Comparison of ENCODE assay signal across 12 cellular contexts in the genomic region with DNA sequence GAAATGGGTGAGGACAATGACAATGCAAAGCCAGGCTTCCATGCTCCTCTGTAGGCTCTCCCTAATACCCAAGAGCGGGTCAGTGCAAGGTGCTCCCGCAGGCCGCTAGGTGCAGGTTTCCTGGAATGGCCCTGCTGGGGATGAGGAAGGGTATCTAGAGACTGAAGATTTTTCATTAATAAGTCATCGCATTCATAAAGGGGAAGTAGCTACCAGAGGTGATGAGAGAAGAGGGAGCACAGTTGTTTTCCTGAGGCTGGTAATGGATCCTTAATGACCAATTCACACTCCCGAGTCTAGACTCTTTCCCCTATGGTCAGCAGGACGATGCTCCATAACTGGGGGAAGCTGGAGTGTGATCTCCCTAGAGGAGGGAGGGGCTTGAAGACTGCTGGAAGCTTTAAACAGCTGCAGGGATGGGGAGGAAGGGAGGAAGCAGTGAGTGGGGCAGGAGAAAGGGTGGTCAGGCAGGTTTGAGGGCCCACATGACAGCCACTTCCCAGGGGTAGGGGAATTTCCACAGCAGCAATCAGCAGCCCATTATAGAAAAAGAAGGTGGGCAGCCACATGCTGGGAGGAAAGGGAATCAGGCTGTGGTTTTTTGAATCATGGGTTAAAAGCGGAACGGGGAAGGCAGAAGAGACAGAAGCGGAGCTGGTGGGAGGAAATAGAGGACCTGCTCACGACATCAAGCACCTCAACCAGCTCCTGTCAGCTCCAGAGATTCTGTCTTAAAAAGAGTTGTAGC. TPM values are rescaled to one million over a fixed set of nuclear protein-coding genes. Genes with fewer than 3 reads are reported as not detected.
DNase-seq lines count a peak whose midpoint lies in the region; ATAC-seq and TF ChIP-seq lines count a peak whose summit lies in the region.
"Had no signal": no experiment of that assay in that cellular context is flagged by ENCODE, and none has a peak within 500 bp of the region (broad histone marks: within the 10 kb centered on the region; RNA-seq: fewer than 3 reads in every experiment).

No MANE protein-coding gene starts in this region.

- peak overlapping the region; percentile 79 for H3K4me3 Mint-ChIP-seq in activated CD4-positive, alpha-beta T cell treated with anti-CD3 and anti-CD28 coated beads, Interleukin-2, amount 10 ng/mL, durations not matched to agents 24 days and 14 days
- peak overlapping the region; percentile 71 for H3K4me3 Mint-ChIP-seq in activated T-helper 17 cell treated with anti-CD3 and anti-CD28 coated beads, Interleukin-2, amount 50 U/mL, for 72 hours

- H3K9ac ChIP-seq in PC-3 (ENCODE audit: low read length), result no peak overlapping the region

- H3K27ac Mint-ChIP-seq in activated CD4-positive, alpha-beta T cell treated with anti-CD3 and anti-CD28 coated beads, Interleukin-2, amount 10 ng/mL, durations not matched to agents 24 days and 14 days, result peak overlapping the region; percentile 93
- H3K27ac Mint-ChIP-seq in activated T-helper 17 cell treated with anti-CD3 and anti-CD28 coated beads, Interleukin-2, amount 50 U/mL, for 72 hours, result peak overlapping the region; percentile 90

- no peaks in the 10 kb centered on the region for H4K20me1 ChIP-seq in PC-3 (ENCODE audit: low read length)

- CTCF ChIA-PET in PC-3 (lab: Charles Lee), result no interaction called here

- no peaks in the 10 kb centered on the region for H3K27me3 ChIP-seq in PC-3 (ENCODE audit: low read length)
- H3K27me3 ChIP-seq: right lobe of liver had no signal

- ATAC-seq in HG03442 (IDR thresholded peaks at IDR 0.05; ENCODE audit: unreplicated experiment), result peak; percentile 52
- ATAC-seq in activated T-helper 17 cell treated with anti-CD3 and anti-CD28 coated beads, Interleukin-2, amount 50 U/mL, for 72 hours (replicated peaks), result peak; percentile 32
- ATAC-seq in PC-3, result no peak
- ATAC-seq: A549 had no signal

- H3K36me3 Mint-ChIP-seq in activated CD4-positive, alpha-beta T cell treated with anti-CD3 and anti-CD28 coated beads, Interleukin-2, amount 10 ng/mL, durations not matched to agents 24 days and 14 days (ENCODE audit: low read depth), result no peaks in the 10 kb centered on the region
- no peaks in the 10 kb centered on the region for H3K36me3 Mint-ChIP-seq in activated T-helper 17 cell treated with anti-CD3 and anti-CD28 coated beads, Interleukin-2, amount 50 U/mL, for 72 hours (ENCODE audit: low read depth)

- H3K9me3 Mint-ChIP-seq in activated CD4-positive, alpha-beta T cell treated with anti-CD3 and anti-CD28 coated beads, Interleukin-2, amount 10 ng/mL, durations not matched to agents 24 days and 14 days, result no peaks in the 10 kb centered on the region
- no peaks in the 10 kb centered on the region for H3K9me3 Mint-ChIP-seq in activated T-helper 17 cell treated with anti-CD3 and anti-CD28 coated beads, Interleukin-2, amount 50 U/mL, for 72 hours

- H3K79me2 ChIP-seq in PC-3 (ENCODE audit: low read length), result no peaks in the 10 kb centered on the region

- H3K4me1 Mint-ChIP-seq in activated CD4-positive, alpha-beta T cell treated with anti-CD3 and anti-CD28 coated beads, Interleukin-2, amount 10 ng/mL, durations not matched to agents 24 days and 14 days, result peaks cover 15% of the 10 kb centered on the region
- H3K4me1 Mint-ChIP-seq in activated T-helper 17 cell treated with anti-CD3 and anti-CD28 coated beads, Interleukin-2, amount 50 U/mL, for 72 hours, result peaks cover 6% of the 10 kb centered on the region

- H3F3A ChIP-seq in PC-3 (ENCODE audit: low read length, unreplicated experiment), result no peaks in the 10 kb centered on the region

- no peak overlapping the region for H3K4me2 ChIP-seq in PC-3 (ENCODE audit: low read length)
- H3K4me2 ChIP-seq: A549 had no signal

- no peaks in the 10 kb centered on the region for H3K4me1 ChIP-seq in PC-3 (ENCODE audit: insufficient read depth, low read length)
- H3K4me1 ChIP-seq: A549, right lobe of liver had no signal

- no peaks in the 10 kb centered on the region for H3K36me3 ChIP-seq in PC-3 (ENCODE audit: low read depth, low read length)
- H3K36me3 ChIP-seq: right lobe of liver had no signal

- H3K9me2 ChIP-seq in PC-3 (replicated peaks; ENCODE audit: low read length), result no peaks in the 10 kb centered on the region

- POLR2A ChIA-PET in PC-3 (lab: Charles Lee; ENCODE audit: unreplicated experiment), result no interaction called here

- peak; percentile 64 for DNase-seq in activated CD4-positive, alpha-beta T cell treated with anti-CD3 and anti-CD28 coated beads, Interleukin-2, amount 10 ng/mL, durations not matched to agents 24 days and 14 days
- DNase-seq in activated CD4-positive, alpha-beta T cell treated with anti-CD3 and anti-CD28 coated beads, Interleukin-2, amount 50 U/mL, for 1 hour, result no peak
- peak; percentile 26 for DNase-seq in stimulated activated CD8-positive, alpha-beta memory T cell treated with anti-CD3 and anti-CD28 coated beads, Interleukin-4, amount 100 ng/mL, for 48 hours
- no peak for DNase-seq in activated effector memory CD4-positive, alpha-beta T cell treated with anti-CD3 and anti-CD28 coated beads, Interleukin-2, amount 50 U/mL, for 16 hours
- DNase-seq in PC-3 (no peak), AG20443 (ENCODE audit: low spot score) (no peak)
- DNase-seq: right lobe of liver had no signal

- intact Hi-C loops in activated CD4-positive, alpha-beta T cell treated with anti-CD3 and anti-CD28 coated beads, Interleukin-2, amount 10 ng/mL, durations not matched to agents 24 days and 14 days (cut with micrococcal nuclease), result no loop called here
- intact Hi-C loops in PC-3 (cut with micrococcal nuclease), result no loop called here

- no peak for TF ChIP-seq CTCF in PC-3 (conservative IDR thresholded peaks at IDR 0.05; ENCODE audit: low read depth, low read length)

- no peak overlapping the region for H3K27ac ChIP-seq in PC-3 (ENCODE audit: low read length)
- H3K27ac ChIP-seq: A549, right lobe of liver had no signal

- no TSS peak for BruUV-seq in PC-3 (replicated peaks; lab: Mats Ljungman, UMichigan)

- no peaks in the 10 kb centered on the region for H3K27me3 Mint-ChIP-seq in activated CD4-positive, alpha-beta T cell treated with anti-CD3 and anti-CD28 coated beads, Interleukin-2, amount 10 ng/mL, durations not matched to agents 24 days and 14 days
- H3K27me3 Mint-ChIP-seq in activated T-helper 17 cell treated with anti-CD3 and anti-CD28 coated beads, Interleukin-2, amount 50 U/mL, for 72 hours, result no peaks in the 10 kb centered on the region

- H3K4me3 ChIP-seq in PC-3 (ENCODE audit: low read length), result no peak overlapping the region
- H3K4me3 ChIP-seq: A549, right lobe of liver had no signal

- H2AFZ ChIP-seq in PC-3 (ENCODE audit: low read length), result no peak overlapping the region

- H3K9me3 ChIP-seq in PC-3 (ENCODE audit: low read length), result no peaks in the 10 kb centered on the region
- H3K9me3 ChIP-seq: A549, right lobe of liver had no signal

RNA-seq across cellular contexts. Expression of a gene that starts 10.2 kb away (rescaled TPM):
- 66.5 and 68.7 TPM in 2 replicates for total RNA-seq in activated CD4-positive, alpha-beta T cell treated with anti-CD3 and anti-CD28 coated beads, Interleukin-2, amount 10 ng/mL, durations not matched to agents 24 days and 14 days
- total RNA-seq in activated T-helper 17 cell treated with anti-CD3 and anti-CD28 coated beads, Interleukin-2, amount 50 U/mL, for 72 hours, result 10 to 100 TPM; 44.9 to 82.6 TPM
- 74.1 and 77.6 TPM in 2 replicates for total RNA-seq in PC-3 (2014; rRNA removed)

RNA-seq across cellular contexts. Expression of a gene that starts 52.7 kb away (rescaled TPM):
- not detected in 2 replicates for total RNA-seq in activated CD4-positive, alpha-beta T cell treated with anti-CD3 and anti-CD28 coated beads, Interleukin-2, amount 10 ng/mL, durations not matched to agents 24 days and 14 days
- not detected for total RNA-seq in activated T-helper 17 cell treated with anti-CD3 and anti-CD28 coated beads, Interleukin-2, amount 50 U/mL, for 72 hours
- not detected in 2 replicates for total RNA-seq in PC-3 (2014; rRNA removed)
- total RNA-seq: H4, right lobe of liver, urinary bladder had no signal

Comparison
In these comparisons a context has a peak if more than half of its experiments do, and no peak if none do; other contexts are left out.
1. DNase-seq: peak in activated CD4-positive, alpha-beta T cell treated with anti-CD3 and anti-CD28 coated beads, Interleukin-2, amount 10 ng/mL, durations not matched to agents 24 days and 14 days (single experiment) and stimulated activated CD8-positive, alpha-beta memory T cell treated with anti-CD3 and anti-CD28 coated beads, Interleukin-4, amount 100 ng/mL, for 48 hours (single experiment); none in activated CD4-positive, alpha-beta T cell treated with anti-CD3 and anti-CD28 coated beads, Interleukin-2, amount 50 U/mL, for 1 hour (single experiment), activated effector memory CD4-positive, alpha-beta T cell treated with anti-CD3 and anti-CD28 coated beads, Interleukin-2, amount 50 U/mL, for 16 hours (single experiment), PC-3 (single experiment) and AG20443 (single experiment).